ENCODE assay signal across 8 cellular contexts in genomic region chr22:36371920-36372319, GRCh38. TPM values are rescaled to one million over a fixed set of nuclear protein-coding genes. Genes with fewer than 3 reads are reported as not detected.
A peak's percentile ranks its signal among the peaks of the same experiment; 100 is the strongest.
DNase-seq lines count a peak whose midpoint lies in the region; ATAC-seq and TF ChIP-seq lines count a peak whose summit lies in the region.

No MANE protein-coding gene starts in this region.

- H3K4me2 ChIP-seq in GM23248 (ENCODE audit: unreplicated experiment), result peak overlapping the region; percentile 24

- no peak for TF ChIP-seq POLR2A in esophagus muscularis mucosa (IDR thresholded peaks at IDR 0.05; ENCODE audit: low read depth)
- no peak for TF ChIP-seq POLR2A in lower leg skin (IDR thresholded peaks at IDR 0.05)

- H3K9me2 ChIP-seq in GM23248 (ENCODE audit: insufficient read depth), result no peaks in the 10 kb centered on the region

- H3K36me3 ChIP-seq in GM23248 (ENCODE audit: low read depth), result no peaks in the 10 kb centered on the region; the same call in 1 of the 2 replicates
- peaks cover 4% of the 10 kb centered on the region for H3K36me3 ChIP-seq in WERI-Rb-1
- peaks cover 0 to 13% (median 2%) of the 10 kb centered on the region in 4 donors for H3K36me3 ChIP-seq in esophagus muscularis mucosa

- no peak for TF ChIP-seq EP300 in esophagus muscularis mucosa (IDR thresholded peaks at IDR 0.05)

- H3K4me1 ChIP-seq in GM23248 (ENCODE audit: insufficient read depth), result peaks cover 77% of the 10 kb centered on the region
- peaks cover 100% of the 10 kb centered on the region in 4 donors for H3K4me1 ChIP-seq in esophagus muscularis mucosa

- peaks cover 62% of the 10 kb centered on the region for H3F3A ChIP-seq in GM23248 (ENCODE audit: insufficient read depth)

- TF ChIP-seq CTCF in WERI-Rb-1 (IDR thresholded peaks at IDR 0.05; ENCODE audit: low read depth, low read length), result no peak
- TF ChIP-seq CTCF in esophagus muscularis mucosa (IDR thresholded peaks at IDR 0.05), result no peak
- no peak for TF ChIP-seq CTCF in lower leg skin (IDR thresholded peaks at IDR 0.05)

- H3K27ac ChIP-seq in GM23248 (peak overlapping the region; percentile 66), WERI-Rb-1 (peak overlapping the region; percentile 60), esophagus muscularis mucosa (replicated peaks in 1 of 4) (peak overlapping the region; percentile 95 to 100 (median 98)), skin epidermis (peak overlapping the region in 18 of 21 experiments; percentile 52 to 98 (median 76))

- DNase-seq in GM23248 (no peak), WERI-Rb-1 (no peak), esophagus muscularis mucosa (ENCODE audit: extremely low spot score) (no peak), lower leg skin (ENCODE audit: low spot score in 2 of 2) (no peak), superior temporal gyrus (ENCODE audit: extremely low spot score) (no peak)

- no peak overlapping the region for H3K9ac ChIP-seq in GM23248

- peaks cover 36% of the 10 kb centered on the region for H4K20me1 ChIP-seq in GM23248 (ENCODE audit: insufficient read depth)

- ATAC-seq in HG03457 (IDR thresholded peaks at IDR 0.05; ENCODE audit: unreplicated experiment) (no peak), HG02623 (IDR thresholded peaks at IDR 0.05; ENCODE audit: unreplicated experiment) (no peak)

- no peak overlapping the region for H2AFZ ChIP-seq in GM23248

- in situ Hi-C loops in GM23248 (cut with MboI), result no loop called here

- H3K9me3 ChIP-seq in GM23248 (ENCODE audit: low read depth) (no peaks in the 10 kb centered on the region), WERI-Rb-1 (ENCODE audit: severe bottlenecking) (no peaks in the 10 kb centered on the region), esophagus muscularis mucosa (no peaks in the 10 kb centered on the region)

- intact Hi-C loops in esophagus muscularis mucosa (cut with DNase I), result loop anchor here (5.0 kb wide), 1 partner anchor 45 kb away; no protein-coding TSS in a partner anchor
- intact Hi-C loops in lower leg skin (cut with DNase I; ENCODE audit: low total_unique reads), result no loop called here

- H3K27me3 ChIP-seq in GM23248 (replicated peaks; ENCODE audit: insufficient read depth) (no peaks in the 10 kb centered on the region), WERI-Rb-1 (ENCODE audit: insufficient read depth, low read depth, severe bottlenecking) (no peaks in the 10 kb centered on the region), esophagus muscularis mucosa (no peaks in the 10 kb centered on the region)

- WGBS in GM23248 (ENCODE audit: low coverage in 1 of 2, low lambda C conversion rate in 2 of 2, missing lambda C conversion rate in 2 of 2), 2 experiments, result 72 to 75% methylated on average over 2 of the region's 2 CpGs
- WGBS in esophagus muscularis mucosa, result 68% methylated on average over 2 of the region's 2 CpGs
- 87 to 90% methylated on average over 2 of the region's 2 CpGs for WGBS in lower leg skin, 2 donors

- H3K4me3 ChIP-seq in GM23248 (no peak overlapping the region), WERI-Rb-1 (ENCODE audit: low read depth, low read length) (no peak overlapping the region), esophagus muscularis mucosa (no peak overlapping the region), skin epidermis (no peak overlapping the region), lower leg skin (ENCODE audit: low read depth, poor library complexity, severe bottlenecking) (no peak overlapping the region)

- peaks cover 100% of the 10 kb centered on the region for H3K79me2 ChIP-seq in GM23248 (ENCODE audit: insufficient read depth)

RNA-seq across cellular contexts. Expression of gene MYH9, which starts 15.8 kb away (rescaled TPM):
- 420 and 453 TPM in 2 replicates for total RNA-seq in GM23248 (2014; rRNA removed; shearing (Covaris generic))
- 282 and 287 TPM in 2 replicates for polyA plus RNA-seq in GM23248 (2016; fragmentation: Nextera tagmentation; extraction: Ambion mirVana)
- 100 to 1,000 TPM; 241 to 387 (median 358) TPM for total RNA-seq in esophagus muscularis mucosa
- total RNA-seq in lower leg skin, result 100 to 1,000 TPM; 258 to 335 (median 307) TPM
